In the genomic region with DNA sequence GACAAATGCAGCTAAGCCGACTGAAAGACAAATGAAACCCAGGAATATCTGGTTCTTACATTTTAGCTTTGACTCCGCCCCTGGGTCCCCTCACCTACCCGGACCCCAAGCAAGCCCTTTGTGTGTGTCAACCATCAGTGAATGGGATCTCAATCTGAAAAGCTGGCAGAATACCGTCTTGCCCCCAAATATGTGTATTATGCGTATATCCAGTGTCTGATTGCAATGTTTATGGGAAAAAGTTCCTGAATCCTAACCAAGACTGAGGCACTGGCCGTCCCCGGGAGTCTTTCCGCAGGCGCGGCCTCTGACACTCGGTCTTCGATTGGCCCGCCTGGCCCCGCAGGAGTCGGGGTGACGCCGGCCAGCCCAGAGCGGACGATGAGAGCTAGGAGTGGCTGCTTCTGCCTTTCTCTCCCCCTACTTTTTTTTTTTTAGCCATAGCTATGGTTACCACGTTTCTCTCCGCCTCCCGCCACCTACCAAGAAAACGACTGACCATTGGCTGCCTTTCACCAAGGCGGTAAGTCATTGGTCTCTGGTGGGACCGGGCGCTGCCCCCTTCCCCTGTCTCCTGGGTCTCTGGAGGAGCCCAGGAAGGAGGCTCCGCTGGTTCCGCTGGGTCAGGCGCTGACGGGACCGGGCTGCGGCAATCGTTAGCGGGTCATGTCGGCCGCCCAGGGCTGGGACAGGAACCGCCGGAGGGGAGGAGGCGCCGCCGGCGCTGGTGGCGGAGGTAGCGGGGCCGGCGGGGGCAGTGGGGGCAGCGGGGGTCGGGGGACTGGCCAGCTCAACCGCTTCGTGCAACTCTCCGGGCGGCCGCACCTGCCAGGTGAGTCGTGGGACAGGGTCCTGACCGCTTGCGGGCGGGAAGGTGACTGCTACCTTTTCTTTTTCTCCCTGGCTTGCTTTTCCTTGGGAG, we compare ENCODE assay signal across 1 cellular context.
TF ChIP-seq lines count a peak whose summit lies in the region.

Gene KLHDC10 (plus strand): TSS at position 557 of the 922 bp plus-strand sequence. CDS start 110 bp downstream, at position 667.

TF ChIP-seq in K562, 482 proteins besides CTCF, POLR2A, EP300 and RAD21 (continued from another document):
- TF ChIP-seq, protein P1, sequence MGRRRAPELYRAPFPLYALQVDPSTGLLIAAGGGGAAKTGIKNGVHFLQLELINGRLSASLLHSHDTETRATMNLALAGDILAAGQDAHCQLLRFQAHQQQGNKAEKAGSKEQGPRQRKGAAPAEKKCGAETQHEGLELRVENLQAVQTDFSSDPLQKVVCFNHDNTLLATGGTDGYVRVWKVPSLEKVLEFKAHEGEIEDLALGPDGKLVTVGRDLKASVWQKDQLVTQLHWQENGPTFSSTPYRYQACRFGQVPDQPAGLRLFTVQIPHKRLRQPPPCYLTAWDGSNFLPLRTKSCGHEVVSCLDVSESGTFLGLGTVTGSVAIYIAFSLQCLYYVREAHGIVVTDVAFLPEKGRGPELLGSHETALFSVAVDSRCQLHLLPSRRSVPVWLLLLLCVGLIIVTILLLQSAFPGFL (CRISPR knock-in tag; IDR thresholded peaks at IDR 0.05) = no peak
- TF ChIP-seq ZNF41 (CRISPR knock-in tag; conservative IDR thresholded peaks at IDR 0.05) (peak; percentile 43; the same call in 1 of the 2 replicates), NR0B1 (IDR thresholded peaks at IDR 0.05; ENCODE audit: partially characterized antibody) (no peak), PURB (CRISPR knock-in tag; IDR thresholded peaks at IDR 0.05; ENCODE audit: low read depth) (no peak), RBBP5 (IDR thresholded peaks at IDR 0.05; ENCODE audit: borderline replicate concordance, insufficient read depth, low read length, poor library complexity, severe bottlenecking) (peak; percentile 99), ZNF384 (IDR thresholded peaks at IDR 0.05; ENCODE audit: low read depth, low read length) (peak; percentile 100), VEZF1 (CRISPR knock-in tag; IDR thresholded peaks at IDR 0.05) (peak; percentile 99), ZNF778 (CRISPR knock-in tag; IDR thresholded peaks at IDR 0.05) (no peak), ZBTB8A (IDR thresholded peaks at IDR 0.05; ENCODE audit: partially characterized antibody) (no peak), SPI1 (IDR thresholded peaks at IDR 0.05; ENCODE audit: borderline replicate concordance, low read depth, low read length) (0 out of 2 replicates have a peak, but pooled peaks have one; percentile 4), TRIM24 (IDR thresholded peaks at IDR 0.05) (peak in 1 of 2 experiments; percentile 61; a peak in 2 of 4 replicates), KDM4B (IDR thresholded peaks at IDR 0.05; ENCODE audit: borderline replicate concordance in 2 of 2, low read depth in 1 of 2) (peak in 1 of 2 experiments; percentile 79; a peak in 2 of 4 replicates), HDAC2 (IDR thresholded peaks at IDR 0.05) (peak; percentile 92), RNF219 (CRISPR knock-in tag; IDR thresholded peaks at IDR 0.05) (0 out of 2 replicates have a peak, but pooled peaks have one; percentile 57), FOXK2 (conservative IDR thresholded peaks at IDR 0.05 in 1 of 2, IDR thresholded peaks at IDR 0.05 in 1 of 2; ENCODE audit: low read depth in 2 of 2) (peak; percentile 83 to 90; a peak in 3 of 4 replicates), PHF8 (IDR thresholded peaks at IDR 0.05; ENCODE audit: borderline replicate concordance, low read length) (peak; percentile 73; the same call in 1 of the 2 replicates), ZNF583 (CRISPR knock-in tag; IDR thresholded peaks at IDR 0.05) (no peak), PML (IDR thresholded peaks at IDR 0.05; ENCODE audit: low read length) (peak; percentile 86), ATF3 (IDR thresholded peaks at IDR 0.05) (peak; percentile 52; the same call in 1 of the 2 replicates), ATF3 (CRISPR knock-in tag; conservative IDR thresholded peaks at IDR 0.05) (peak; percentile 48; the same call in 1 of the 2 replicates), NFRKB (IDR thresholded peaks at IDR 0.05; ENCODE audit: low read depth) (peak; percentile 83; the same call in 1 of the 2 replicates), ZBED1 (IDR thresholded peaks at IDR 0.05) (peak; percentile 82; the same call in 1 of the 2 replicates), HEY1 (CRISPR knock-in tag; IDR thresholded peaks at IDR 0.05; ENCODE audit: borderline replicate concordance) (peak; percentile 75; the same call in 1 of the 2 replicates), GATAD2B (IDR thresholded peaks at IDR 0.05; ENCODE audit: borderline replicate concordance) (peak; percentile 60; the same call in 1 of the 2 replicates), HCFC1 (IDR thresholded peaks at IDR 0.05; ENCODE audit: low read depth, low read length) (peak; percentile 81), ETV5 (CRISPR knock-in tag; IDR thresholded peaks at IDR 0.05; ENCODE audit: low read depth) (peak; percentile 77), NONO (IDR thresholded peaks at IDR 0.05; ENCODE audit: low read depth in 2 of 2, low read length in 1 of 2) (0 out of 4 replicates have a peak, but pooled peaks of 1 of the 2 experiments have one; percentile 59), NBN (IDR thresholded peaks at IDR 0.05; ENCODE audit: low read depth) (peak; percentile 93), FOXO4 (CRISPR knock-in tag; IDR thresholded peaks at IDR 0.05) (no peak), PRMT5 (CRISPR knock-in tag; IDR thresholded peaks at IDR 0.05) (no peak)
- TF ChIP-seq, protein P2, sequence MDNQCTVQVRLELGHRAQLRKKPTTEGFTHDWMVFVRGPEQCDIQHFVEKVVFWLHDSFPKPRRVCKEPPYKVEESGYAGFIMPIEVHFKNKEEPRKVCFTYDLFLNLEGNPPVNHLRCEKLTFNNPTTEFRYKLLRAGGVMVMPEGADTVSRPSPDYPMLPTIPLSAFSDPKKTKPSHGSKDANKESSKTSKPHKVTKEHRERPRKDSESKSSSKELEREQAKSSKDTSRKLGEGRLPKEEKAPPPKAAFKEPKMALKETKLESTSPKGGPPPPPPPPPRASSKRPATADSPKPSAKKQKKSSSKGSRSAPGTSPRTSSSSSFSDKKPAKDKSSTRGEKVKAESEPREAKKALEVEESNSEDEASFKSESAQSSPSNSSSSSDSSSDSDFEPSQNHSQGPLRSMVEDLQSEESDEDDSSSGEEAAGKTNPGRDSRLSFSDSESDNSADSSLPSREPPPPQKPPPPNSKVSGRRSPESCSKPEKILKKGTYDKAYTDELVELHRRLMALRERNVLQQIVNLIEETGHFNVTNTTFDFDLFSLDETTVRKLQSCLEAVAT (IDR thresholded peaks at IDR 0.05) = peak; percentile 92 to 100; a peak in 3 of 4 replicates
